In the genomic region with DNA sequence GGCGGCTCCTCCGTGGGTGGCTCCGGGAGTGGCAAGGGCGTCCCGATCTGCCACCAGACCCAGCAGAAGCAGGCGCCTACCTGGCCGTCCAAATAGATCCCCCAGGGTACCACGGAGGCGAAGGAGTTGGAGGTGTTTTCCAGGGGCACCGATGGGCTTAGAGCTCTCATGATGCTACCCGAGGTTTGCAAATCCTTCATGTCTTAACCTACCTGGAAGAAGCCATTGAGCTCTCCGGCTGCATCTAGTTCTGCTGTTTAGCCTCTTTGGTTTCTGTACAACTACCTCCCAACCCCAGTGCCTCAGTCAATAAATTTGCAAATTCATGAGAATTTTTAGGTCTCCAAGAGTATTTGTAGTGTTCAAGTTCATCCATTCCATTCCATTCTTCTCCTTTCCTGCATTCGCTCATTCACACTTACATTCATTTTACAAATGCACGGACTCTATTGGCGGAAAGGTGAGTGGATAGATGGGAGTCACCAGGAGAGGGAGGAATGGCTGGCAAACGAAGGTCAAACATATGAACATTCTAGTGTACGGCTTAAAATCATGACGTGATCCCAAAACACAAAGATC, we compare ENCODE assay signal across 1 cellular context.
TF ChIP-seq lines count a peak whose summit lies in the region.

No MANE protein-coding gene starts in this region.

TF ChIP-seq in endothelial cell of umbilical vein, 7 proteins besides CTCF, POLR2A, EP300 and RAD21:
- TF ChIP-seq GATA2 (IDR thresholded peaks at IDR 0.05; ENCODE audit: insufficient read depth, insufficient read length, low read depth, low read length) = no peak
- TF ChIP-seq EZH2 (IDR thresholded peaks at IDR 0.05; ENCODE audit: borderline replicate concordance, low read depth, low read length, severe bottlenecking) = peak; percentile 28
